In genomic region chr2:118490323-118490722, GRCh38 we compare ENCODE assay signal across 20 cellular contexts.
A peak's percentile ranks its signal among the peaks of the same experiment; 100 is the strongest.
DNase-seq lines count a peak whose midpoint lies in the region; ATAC-seq and TF ChIP-seq lines count a peak whose summit lies in the region.
"Had no signal": no experiment of that assay in that cellular context is flagged by ENCODE, and none has a peak within 500 bp of the region (broad histone marks: within the 10 kb centered on the region; RNA-seq: fewer than 3 reads in every experiment).

No MANE protein-coding gene starts in this region.

- H3K4me1 ChIP-seq in GM23338 (ENCODE audit: insufficient read depth) (peaks cover 30% of the 10 kb centered on the region), iPS DF 6.9 (ENCODE audit: control insufficient read depth, insufficient read depth, low read length) (peaks cover 5% of the 10 kb centered on the region; the same call in 1 of the 2 replicates), colonic mucosa (no peaks in the 10 kb centered on the region)
- H3K4me1 ChIP-seq: SJSA1 had no signal

- no peaks in the 10 kb centered on the region for H4K20me1 ChIP-seq in GM23338 (replicated peaks; ENCODE audit: insufficient read depth)

- H3K79me2 ChIP-seq in GM23338 (replicated peaks; ENCODE audit: insufficient read depth), result no peaks in the 10 kb centered on the region

- H3K9me3 ChIP-seq in iPS DF 6.9 (ENCODE audit: control insufficient read depth, insufficient read depth, low read length) (no peaks in the 10 kb centered on the region), colonic mucosa (no peaks in the 10 kb centered on the region)
- H3K9me3 ChIP-seq: SJSA1 had no signal

- POLR2A ChIA-PET in WTC11 (lab: Charles Lee), result no interaction called here

- no peaks in the 10 kb centered on the region for H3K9me2 ChIP-seq in GM23338 (ENCODE audit: insufficient read depth)

- peak overlapping the region; percentile 24 for H3K4me2 ChIP-seq in GM23338

- H3K27me3 ChIP-seq in GM23338 (ENCODE audit: insufficient read depth) (no peaks in the 10 kb centered on the region), iPS DF 6.9 (ENCODE audit: control insufficient read depth, insufficient read depth, low read length) (no peaks in the 10 kb centered on the region), colonic mucosa (no peaks in the 10 kb centered on the region)
- H3K27me3 ChIP-seq: SJSA1 had no signal

- TF ChIP-seq CTCF in GM23338 (conservative IDR thresholded peaks at IDR 0.05; ENCODE audit: low read depth in 2 of 2), result no peak
- no peak for TF ChIP-seq CTCF in WTC11 (IDR thresholded peaks at IDR 0.05)
- no peak for TF ChIP-seq CTCF in colonic mucosa (IDR thresholded peaks at IDR 0.05)

- DNase-seq in GM23338 (ENCODE audit: low spot score), result peak; percentile 59
- DNase-seq in WTC11 (ENCODE audit: low spot score), result no peak
- peak; percentile 50 for DNase-seq in iPS DF 6.9 (ENCODE audit: low read depth, low spot score)
- peak; percentile 26 for DNase-seq in left kidney (ENCODE audit: low read depth, low spot score)
- no peak for DNase-seq in amniotic stem cell (lab: John Stamatoyannopoulos, UW)
- DNase-seq in colonic mucosa, result no peak
- no peak for DNase-seq in stimulated activated CD4-positive, alpha-beta T cell treated with anti-CD3 and anti-CD28 coated beads, Interleukin-1b, Interleukin-23, amount 100 ng/mL, for 48 hours
- DNase-seq: 8988T, Calu3, DND-41, HCEC 1CT, NCI-H1048, NCI-H1417, NCI-H1694, NCI-H2029 treated with DMSO at 0.1 percent for 48 hours, NCI-H2227 treated with DMSO at 0.1 percent for 48 hours, NCI-H526 treated with DMSO at 0.1 percent for 48 hours, Right ventricle myocardium superior, RPMI8226 had no signal

- H3K9me3 Mint-ChIP-seq in GM23338 (peaks cover 8% of the 10 kb centered on the region), WTC11 (peaks cover 10% of the 10 kb centered on the region)

- H3K36me3 Mint-ChIP-seq in GM23338 (ENCODE audit: low read depth) (peaks cover 8% of the 10 kb centered on the region), WTC11 (peaks cover 2% of the 10 kb centered on the region; the same call in 1 of the 2 replicates)

- WGBS in iPS DF 6.9 (ENCODE audit: insufficient coverage, insufficient read length), result no CpG with 5 or more reads among the region's 4 CpGs

- peak overlapping the region; percentile 92 for H3K27ac ChIP-seq in GM23338 (ENCODE audit: low read depth)
- peak overlapping the region; percentile 89 for H3K27ac ChIP-seq in iPS DF 6.9 (ENCODE audit: low read length)
- no peak overlapping the region for H3K27ac ChIP-seq in colonic mucosa
- H3K27ac ChIP-seq: SJSA1 had no signal

- no peaks in the 10 kb centered on the region for H3K36me3 ChIP-seq in GM23338 (ENCODE audit: insufficient read depth)
- no peaks in the 10 kb centered on the region for H3K36me3 ChIP-seq in iPS DF 6.9 (ENCODE audit: control insufficient read depth, insufficient read depth, low read length)
- no peaks in the 10 kb centered on the region for H3K36me3 ChIP-seq in colonic mucosa
- H3K36me3 ChIP-seq: SJSA1 had no signal

- intact Hi-C loops in colonic mucosa (cut with DNase I), result loop anchor here (10.0 kb wide), 1 partner anchor 364 kb away; no protein-coding TSS in a partner anchor

- H3K27ac Mint-ChIP-seq in GM23338, result peak overlapping the region; percentile 93
- peak overlapping the region; percentile 97 for H3K27ac Mint-ChIP-seq in WTC11

- H3K4me1 Mint-ChIP-seq in GM23338 (peaks cover 40% of the 10 kb centered on the region), WTC11 (peaks cover 55% of the 10 kb centered on the region)

- CTCF ChIA-PET in WTC11 (lab: Charles Lee), result interaction anchor here (0.8 to 1.4 kb wide), 3 partner anchors 17 to 365 kb away, joined by 3 to 4 read pairs (median 3); no protein-coding TSS in a partner anchor

- peak overlapping the region; percentile 23; the same call in 1 of the 2 replicates for H3K4me3 ChIP-seq in GM23338
- H3K4me3 ChIP-seq in iPS DF 6.9 (ENCODE audit: low read length), result no peak overlapping the region
- H3K4me3 ChIP-seq in colonic mucosa, result no peak overlapping the region
- H3K4me3 ChIP-seq: SJSA1 had no signal

- H2AFZ ChIP-seq in GM23338, result no peak overlapping the region

- H3K27me3 Mint-ChIP-seq in GM23338 (ENCODE audit: insufficient read depth, low read depth, poor library complexity) (peaks cover 11% of the 10 kb centered on the region), WTC11 (ENCODE audit: low read depth) (peaks cover 6% of the 10 kb centered on the region; the same call in 1 of the 2 replicates)

- no peak overlapping the region for H3K9ac ChIP-seq in colonic mucosa (ENCODE audit: low read depth in 2 of 2, low read length in 2 of 2)

- H3F3A ChIP-seq in GM23338 (replicated peaks; ENCODE audit: low read depth), result peaks cover 6% of the 10 kb centered on the region

- H3K4me3 Mint-ChIP-seq in GM23338 (peak overlapping the region; percentile 18; the same call in 1 of the 3 replicates), WTC11 (peak overlapping the region; percentile 41)

- peak; percentile 78 for ATAC-seq in GM23338
- peak; percentile 68 for ATAC-seq in WTC11

TF ChIP-seq in GM23338, 12 proteins besides CTCF, POLR2A, EP300 and RAD21 (continues in another document):
- no peak for TF ChIP-seq CREB1 (CRISPR knock-in tag; IDR thresholded peaks at IDR 0.05; ENCODE audit: low read depth)

TF ChIP-seq in WTC11, 78 proteins besides CTCF, POLR2A, EP300 and RAD21:
- TF ChIP-seq CREM (CRISPR knock-in tag; IDR thresholded peaks at IDR 0.05) (0 out of 2 replicates have a peak, but pooled peaks have one; percentile 27), ZNF138 (CRISPR knock-in tag; conservative IDR thresholded peaks at IDR 0.05) (no peak), ZNF512 (CRISPR knock-in tag; IDR thresholded peaks at IDR 0.05; ENCODE audit: borderline replicate concordance) (no peak), OVOL2 (CRISPR knock-in tag; IDR thresholded peaks at IDR 0.05; ENCODE audit: borderline replicate concordance) (no peak), ZNF423 (CRISPR knock-in tag; IDR thresholded peaks at IDR 0.05) (no peak), SMAD4 (CRISPR knock-in tag; IDR thresholded peaks at IDR 0.05) (no peak), ERG (CRISPR knock-in tag; IDR thresholded peaks at IDR 0.05) (no peak), ATF1 (CRISPR knock-in tag; IDR thresholded peaks at IDR 0.05) (no peak)
TF ChIP-seq in WTC11: peak in this region for 1.

Comparison
In these comparisons a context has a peak if more than half of its experiments do, and no peak if none do; other contexts are left out.
1. DNase-seq: peak in GM23338 (single experiment), iPS DF 6.9 (single experiment) and left kidney (single experiment); none in WTC11 (single experiment), amniotic stem cell (single experiment), colonic mucosa (single experiment) and stimulated activated CD4-positive, alpha-beta T cell treated with anti-CD3 and anti-CD28 coated beads, Interleukin-1b, Interleukin-23, amount 100 ng/mL, for 48 hours (single experiment).